17 cellular contexts compared by ENCODE assay signal in the genomic region with DNA sequence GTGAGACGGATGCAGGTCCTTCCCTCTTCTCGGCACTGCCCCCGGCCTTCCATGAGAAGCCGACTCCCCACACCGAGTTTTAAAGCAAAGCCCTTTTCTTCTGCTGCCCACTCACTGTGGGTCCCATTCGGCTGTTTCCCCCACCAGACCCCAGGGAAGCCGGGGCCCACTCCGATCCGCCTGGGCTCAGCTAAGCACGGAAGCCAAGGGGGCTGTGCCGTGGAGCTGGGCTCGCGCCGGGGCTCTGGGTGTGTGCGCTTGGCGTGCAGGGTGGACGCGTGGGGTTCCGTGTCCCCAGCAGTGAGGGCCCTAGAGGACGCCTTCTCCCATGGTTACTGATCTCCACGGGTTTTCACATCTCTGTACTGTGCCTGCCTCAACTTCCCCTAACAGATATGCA.
DNase-seq lines count a peak whose midpoint lies in the region; ATAC-seq and TF ChIP-seq lines count a peak whose summit lies in the region.
"Had no signal": no experiment of that assay in that cellular context is flagged by ENCODE, and none has a peak within 500 bp of the region (broad histone marks: within the 10 kb centered on the region; RNA-seq: fewer than 3 reads in every experiment).

No MANE protein-coding gene starts in this region.

- peak overlapping the region; percentile 99 for H3K27ac ChIP-seq in OCI-LY1 (ENCODE audit: low read depth, low read length, poor library complexity, severe bottlenecking)

- H3K4me2 ChIP-seq in OCI-LY1 (ENCODE audit: low read length), result no peak overlapping the region; the same call in 1 of the 2 replicates

- H3K4me1 Mint-ChIP-seq in endothelial cell (ENCODE audit: unreplicated experiment), result no peaks in the 10 kb centered on the region
- peaks cover 55% of the 10 kb centered on the region for H3K4me1 Mint-ChIP-seq in stimulated activated memory B cell treated with anti-CD40 and anti-IgM and Interleukin-4, amounts not matched to agents 10 μg/mL and 1 μg/mL and 100 μg/mL, for 72 hours

- H2AFZ ChIP-seq in OCI-LY1 (ENCODE audit: low read length), result no peak overlapping the region

- H3K4me3 Mint-ChIP-seq in endothelial cell (ENCODE audit: unreplicated experiment), result peak overlapping the region; percentile 56
- no peak overlapping the region for H3K4me3 Mint-ChIP-seq in stimulated activated memory B cell treated with anti-CD40 and anti-IgM and Interleukin-4, amounts not matched to agents 10 μg/mL and 1 μg/mL and 100 μg/mL, for 72 hours
- H3K4me3 Mint-ChIP-seq: CD4-positive, alpha-beta T cell had no signal

- peaks cover 61% of the 10 kb centered on the region for H3K36me3 ChIP-seq in OCI-LY1 (ENCODE audit: insufficient read depth, low read length)

- H3K27me3 Mint-ChIP-seq in endothelial cell (ENCODE audit: unreplicated experiment), result peaks cover 4% of the 10 kb centered on the region
- H3K27me3 Mint-ChIP-seq in stimulated activated memory B cell treated with anti-CD40 and anti-IgM and Interleukin-4, amounts not matched to agents 10 μg/mL and 1 μg/mL and 100 μg/mL, for 72 hours, result no peaks in the 10 kb centered on the region
- H3K27me3 Mint-ChIP-seq: CD4-positive, alpha-beta T cell; IgD-negative memory B cell had no signal

- no peak for TF ChIP-seq CTCF in OCI-LY1 (IDR thresholded peaks at IDR 0.05; ENCODE audit: low read length)
- no peak for TF ChIP-seq CTCF in endothelial cell (IDR thresholded peaks at IDR 0.05; ENCODE audit: unreplicated experiment)

- no peaks in the 10 kb centered on the region for H3K27me3 ChIP-seq in OCI-LY1 (ENCODE audit: insufficient read depth, low read length)

- peaks cover 56% of the 10 kb centered on the region for H3K4me1 ChIP-seq in OCI-LY1 (ENCODE audit: insufficient read depth, low read length, severe bottlenecking)

- no peak for DNase-seq in activated naive CD4-positive, alpha-beta T cell treated with anti-CD3 and anti-CD28 coated beads, Interleukin-2, amount 50 U/mL, for 72 hours (ENCODE audit: low spot score in 2 of 2)
- DNase-seq in activated naive CD4-positive, alpha-beta T cell treated with anti-CD3 and anti-CD28 coated beads, Interleukin-2, amount 50 U/mL, for 16 hours, result no peak
- no peak for DNase-seq in endothelial cell (ENCODE audit: low spot score)
- DNase-seq: AML-193; Calu3; CD4-positive, alpha-beta T cell; DMS53; NCI-H1105; NCI-H187; NCI-H526 treated with DMSO at 0.1 percent for 48 hours; RPMI8226; SIG-M5 had no signal

- no peaks in the 10 kb centered on the region for H3K9me3 Mint-ChIP-seq in activated naive CD4-positive, alpha-beta T cell treated with anti-CD3 and anti-CD28 coated beads, Interleukin-2, amount 50 U/mL, for 72 hours
- no peaks in the 10 kb centered on the region for H3K9me3 Mint-ChIP-seq in endothelial cell (ENCODE audit: unreplicated experiment)
- H3K9me3 Mint-ChIP-seq in stimulated activated memory B cell treated with anti-CD40 and anti-IgM and Interleukin-4, amounts not matched to agents 10 μg/mL and 1 μg/mL and 100 μg/mL, for 72 hours, result no peaks in the 10 kb centered on the region
- H3K9me3 Mint-ChIP-seq: CD4-positive, alpha-beta T cell; IgD-negative memory B cell had no signal

- H3K9me2 ChIP-seq in OCI-LY1 (ENCODE audit: low read depth, low read length), result no peaks in the 10 kb centered on the region

- H3K9me3 ChIP-seq in OCI-LY1 (ENCODE audit: low read length), result no peaks in the 10 kb centered on the region

- peaks cover 0 to 6% of the 10 kb centered on the region in 2 donors for H3K36me3 Mint-ChIP-seq in activated naive CD4-positive, alpha-beta T cell treated with anti-CD3 and anti-CD28 coated beads, Interleukin-2, amount 50 U/mL, for 72 hours
- H3K36me3 Mint-ChIP-seq in endothelial cell (ENCODE audit: low read depth, unreplicated experiment), result peaks cover 14% of the 10 kb centered on the region
- H3K36me3 Mint-ChIP-seq in stimulated activated memory B cell treated with anti-CD40 and anti-IgM and Interleukin-4, amounts not matched to agents 10 μg/mL and 1 μg/mL and 100 μg/mL, for 72 hours, result peaks cover 42% of the 10 kb centered on the region

- H4K20me1 ChIP-seq in OCI-LY1 (ENCODE audit: insufficient read depth, low read length), result no peaks in the 10 kb centered on the region

- peak overlapping the region; percentile 79; the same call in 1 of the 2 replicates for H3K9ac ChIP-seq in OCI-LY1 (ENCODE audit: low read length)

- H3F3A ChIP-seq in OCI-LY1 (ENCODE audit: insufficient read depth, low read length), result 0 out of 2 replicates have a peak, but pooled peaks cover 10% of the 10 kb centered on the region

- no peaks in the 10 kb centered on the region for H3K79me2 ChIP-seq in OCI-LY1 (ENCODE audit: insufficient read depth, low read length)

- no peak overlapping the region for H3K4me3 ChIP-seq in OCI-LY1 (ENCODE audit: low read depth, low read length, poor library complexity, severe bottlenecking)

- no peak for ATAC-seq in activated naive CD4-positive, alpha-beta T cell treated with anti-CD3 and anti-CD28 coated beads, Interleukin-2, amount 50 U/mL, for 72 hours
- no peak for ATAC-seq in stimulated activated memory B cell treated with anti-CD40 and anti-IgM and Interleukin-4, amounts not matched to agents 10 μg/mL and 1 μg/mL and 100 μg/mL, for 72 hours
- ATAC-seq in GM19397 (IDR thresholded peaks at IDR 0.05; ENCODE audit: unreplicated experiment) (no peak), GM21619 (IDR thresholded peaks at IDR 0.05; ENCODE audit: unreplicated experiment) (no peak)

- peak overlapping the region; percentile 64 to 96 for H3K27ac Mint-ChIP-seq in activated naive CD4-positive, alpha-beta T cell treated with anti-CD3 and anti-CD28 coated beads, Interleukin-2, amount 50 U/mL, for 72 hours
- no peak overlapping the region for H3K27ac Mint-ChIP-seq in endothelial cell (ENCODE audit: unreplicated experiment)
- H3K27ac Mint-ChIP-seq in stimulated activated memory B cell treated with anti-CD40 and anti-IgM and Interleukin-4, amounts not matched to agents 10 μg/mL and 1 μg/mL and 100 μg/mL, for 72 hours, result peak overlapping the region; percentile 86
